ENCODE assay signal across 22 cellular contexts in genomic region chr22:24542641-24543040, GRCh38. TPM values are rescaled to one million over a fixed set of nuclear protein-coding genes. Genes with fewer than 3 reads are reported as not detected.
DNase-seq lines count a peak whose midpoint lies in the region; ATAC-seq and TF ChIP-seq lines count a peak whose summit lies in the region.
"Had no signal": no experiment of that assay in that cellular context is flagged by ENCODE, and none has a peak within 500 bp of the region (broad histone marks: within the 10 kb centered on the region; RNA-seq: fewer than 3 reads in every experiment).

No MANE protein-coding gene starts in this region.

- TF ChIP-seq POLR2A in suprapubic skin (IDR thresholded peaks at IDR 0.05), result no peak

- peak overlapping the region in 1 of 2 donors; percentile 58 for H3K27ac ChIP-seq in lung (ENCODE audit: low read depth in 1 of 2, low read length in 1 of 2)
- peak overlapping the region; percentile 49 for H3K27ac ChIP-seq in stomach smooth muscle (ENCODE audit: low read length)
- H3K27ac ChIP-seq in suprapubic skin, result no peak overlapping the region
- H3K27ac ChIP-seq: esophagus squamous epithelium, parathyroid adenoma, SJSA1 had no signal

- no peaks in the 10 kb centered on the region for H3K27me3 Mint-ChIP-seq in IgD-negative memory B cell
- H3K27me3 Mint-ChIP-seq in natural killer cell (ENCODE audit: low read depth in 2 of 2), result no peaks in the 10 kb centered on the region

- peaks cover 20 to 62% of the 10 kb centered on the region in 2 donors for H3K36me3 ChIP-seq in lung (ENCODE audit: control insufficient read depth in 2 of 2, insufficient read depth in 2 of 2, low read length in 2 of 2)
- H3K36me3 ChIP-seq in stomach smooth muscle (ENCODE audit: control insufficient read depth in 2 of 2, insufficient read depth in 2 of 2, low read length in 2 of 2), result peaks cover 49 to 56% of the 10 kb centered on the region in 2 donors
- peaks cover 75% of the 10 kb centered on the region for H3K36me3 ChIP-seq in suprapubic skin

- no peaks in the 10 kb centered on the region for H3K27me3 ChIP-seq in lung (ENCODE audit: control insufficient read depth, insufficient read depth)
- no peaks in the 10 kb centered on the region for H3K27me3 ChIP-seq in stomach smooth muscle (ENCODE audit: control insufficient read depth in 1 of 2, insufficient read depth in 2 of 2, low read length in 2 of 2)
- H3K27me3 ChIP-seq in suprapubic skin, result no peaks in the 10 kb centered on the region
- H3K27me3 ChIP-seq: esophagus squamous epithelium, SJSA1 had no signal

- H3K4me1 Mint-ChIP-seq in IgD-negative memory B cell (peaks cover 2 to 12% (median 11%) of the 10 kb centered on the region in 3 donors), natural killer cell (no peaks in the 10 kb centered on the region)

- intact Hi-C loops in Right ventricle myocardium inferior (cut with DNase I) (no loop called here), natural killer cell (cut with micrococcal nuclease) (no loop called here)

- ATAC-seq in Right ventricle myocardium inferior, result peak; percentile 69
- ATAC-seq in lung (ENCODE audit: insufficient read depth, low FRiP score), result no peak
- ATAC-seq in natural killer cell, result no peak
- ATAC-seq in GM19035 (IDR thresholded peaks at IDR 0.05; ENCODE audit: unreplicated experiment), result no peak
- ATAC-seq: HCT116; mucosa of descending colon; stimulated activated naive CD8-positive, alpha-beta T cell treated with anti-CD3 and anti-CD28 coated beads, Interleukin-15, Interleukin-2, amounts not matched to agents 100 U/mL and 50 U/mL, for 24 hours had no signal

- WGBS in lung, 2 donors, result 29 to 58% methylated on average over 9 of the region's 9 CpGs
- WGBS in suprapubic skin, result 81% methylated on average over 5 of the region's 9 CpGs

- H3K4me1 ChIP-seq in lung (ENCODE audit: control insufficient read depth in 2 of 2, insufficient read depth in 2 of 2, low read length in 2 of 2), result peaks cover 0 to 10% of the 10 kb centered on the region in 2 donors
- peaks cover 31% of the 10 kb centered on the region for H3K4me1 ChIP-seq in stomach smooth muscle (ENCODE audit: control insufficient read depth, insufficient read depth, low read length)
- H3K4me1 ChIP-seq in suprapubic skin, result peaks cover 23% of the 10 kb centered on the region
- H3K4me1 ChIP-seq: parathyroid adenoma, SJSA1 had no signal

- no peak for TF ChIP-seq EP300 in suprapubic skin (IDR thresholded peaks at IDR 0.05)

- H3K36me3 Mint-ChIP-seq in IgD-negative memory B cell (peaks cover 10% of the 10 kb centered on the region), natural killer cell (peaks cover 11% of the 10 kb centered on the region)

- no peaks in the 10 kb centered on the region for H3K9me3 Mint-ChIP-seq in IgD-negative memory B cell
- no peaks in the 10 kb centered on the region for H3K9me3 Mint-ChIP-seq in natural killer cell
- H3K9me3 Mint-ChIP-seq: brain had no signal

- H3K27ac Mint-ChIP-seq in IgD-negative memory B cell (peak overlapping the region in 2 of 3 donors; percentile 35 to 53), natural killer cell (no peak overlapping the region)

- DNase-seq in Right ventricle myocardium inferior (ENCODE audit: missing footprints) (peak; percentile 70), lung (ENCODE audit: low spot score) (peak; percentile 59), GM13977 (ENCODE audit: low spot score) (no peak), suprapubic skin (ENCODE audit: low spot score in 2 of 2) (no peak), natural killer cell (no peak)
- DNase-seq: activated CD4-positive, alpha-beta T cell treated with anti-CD3 and anti-CD28 coated beads, Interleukin-2, amount 50 U/mL, for 1 hour; activated naive CD4-positive, alpha-beta T cell treated with anti-CD3 and anti-CD28 coated beads, Interleukin-2, amount 50 U/mL, for 16 hours; Calu3; esophagus squamous epithelium; glutamatergic neuron; mucosa of descending colon; NCI-H1930; NCI-H524 treated with DMSO at 0.1 percent for 48 hours; stimulated activated CD4-positive, alpha-beta T cell treated with anti-CD3 and anti-CD28 coated beads, Interleukin-12 subunit alpha, Interleukin-12 subunit beta, amount 100 ng/mL, for 4 hours; stimulated activated naive CD8-positive, alpha-beta T cell treated with anti-CD3 and anti-CD28 coated beads, Interleukin-15, Interleukin-2, amounts not matched to agents 100 U/mL and 50 U/mL, for 24 hours had no signal

- no peak for TF ChIP-seq CTCF in lung (IDR thresholded peaks at IDR 0.05; ENCODE audit: control extremely low read depth, extremely low read depth)
- no peak for TF ChIP-seq CTCF in GM13977 (IDR thresholded peaks at IDR 0.05; ENCODE audit: extremely low read depth, insufficient read depth, missing control alignments)
- TF ChIP-seq CTCF in suprapubic skin (IDR thresholded peaks at IDR 0.05), result no peak
- TF ChIP-seq CTCF in natural killer cell (IDR thresholded peaks at IDR 0.05), result no peak

- H3K9me3 ChIP-seq in lung (ENCODE audit: control insufficient read depth in 2 of 2, insufficient read depth in 1 of 2, low read length in 1 of 2) (no peaks in the 10 kb centered on the region), stomach smooth muscle (ENCODE audit: control insufficient read depth in 2 of 2, low read length in 2 of 2) (no peaks in the 10 kb centered on the region), suprapubic skin (no peaks in the 10 kb centered on the region)
- H3K9me3 ChIP-seq: esophagus squamous epithelium, mucosa of descending colon, SJSA1 had no signal

- H3K4me3 Mint-ChIP-seq in IgD-negative memory B cell (no peak overlapping the region), natural killer cell (no peak overlapping the region)
- H3K4me3 Mint-ChIP-seq: brain had no signal

- H3K4me3 ChIP-seq in lung, result no peak overlapping the region
- H3K4me3 ChIP-seq in stomach smooth muscle (ENCODE audit: low read length in 2 of 2), result no peak overlapping the region
- no peak overlapping the region for H3K4me3 ChIP-seq in suprapubic skin
- H3K4me3 ChIP-seq: esophagus squamous epithelium, mucosa of descending colon, SJSA1 had no signal

- H3K9ac ChIP-seq in stomach smooth muscle (ENCODE audit: low read length in 2 of 2), result peak overlapping the region in 1 of 2 donors; percentile 36
- H3K9ac ChIP-seq: parathyroid adenoma had no signal

- in situ Hi-C loops in GM13977 (cut with MboI; ENCODE audit: low pct_unique_long_range_greater_than_20kb, low sequenced_read_pairs, unreplicated experiment), result no loop called here

RNA-seq across cellular contexts. Expression of gene GUCD1, which starts 12.3 kb away (rescaled TPM):
- polyA plus RNA-seq in IgD-negative memory B cell (323 TPM), lung (100 to 1,000 TPM in 1 of 2 donors, 10 to 100 TPM in 1; 87.8 to 120 TPM)
- total RNA-seq in Right ventricle myocardium inferior (266 TPM), lung (100 to 1,000 TPM in 1 of 2 donors, 10 to 100 TPM in 1; 94.6 to 130 TPM), suprapubic skin (10 to 100 TPM; 75.2 to 97.5 (median 93.0) TPM), natural killer cell (100 to 1,000 TPM in 1 of 3 donors, 10 to 100 TPM in 2; 76.9 to 102 (median 94.9) TPM)

RNA-seq across cellular contexts. Expression of gene SNRPD3, which starts 13.2 kb away (rescaled TPM):
- 141 TPM for polyA plus RNA-seq in IgD-negative memory B cell
- 70.0 TPM for total RNA-seq in Right ventricle myocardium inferior
- 100 to 1,000 TPM in 1 of 2 donors, 10 to 100 TPM in 1; 76.3 to 193 TPM for total RNA-seq in lung
- polyA plus RNA-seq in lung, result 100 to 1,000 TPM; 109 to 113 TPM
- 100 to 1,000 TPM; 168 to 208 (median 186) TPM for total RNA-seq in suprapubic skin
- 10 to 100 TPM; 40.9 to 44.6 (median 44.0) TPM for total RNA-seq in natural killer cell

RNA-seq across cellular contexts. Expression of gene UPB1, which starts 47.5 kb away (rescaled TPM):
- polyA plus RNA-seq in IgD-negative memory B cell (not detected), lung (1 to 10 TPM in 1 of 2 donors, under 1 TPM in 1; 0.87 to 4.5 TPM)
- total RNA-seq in Right ventricle myocardium inferior (1.3 TPM), lung (1 to 10 TPM; 2.1 to 4.0 TPM), suprapubic skin (1 to 10 TPM in 2 of 4 donors, under 1 TPM in 2; 0.51 to 2.4 (median 1.6) TPM), natural killer cell (1 to 10 TPM in 1 of 3 donors, under 1 TPM in 2; 0.33 to 1.6 (median 0.50) TPM)

RNA-seq across cellular contexts. Expression of gene LRRC75B, which starts 50.2 kb away (rescaled TPM):
- polyA plus RNA-seq in IgD-negative memory B cell, result 0.63 TPM
- total RNA-seq in Right ventricle myocardium inferior, result 6.5 TPM
- 10 to 100 TPM in 1 of 2 donors, 1 to 10 TPM in 1; 8.9 to 17.9 TPM for total RNA-seq in lung
- polyA plus RNA-seq in lung, result 10 to 100 TPM in 1 of 2 donors, 1 to 10 TPM in 1; 4.4 to 13.3 TPM
- 10 to 100 TPM; 10.9 to 24.4 (median 14.0) TPM for total RNA-seq in suprapubic skin
- 1 to 10 TPM; 1.7 to 4.8 (median 2.3) TPM for total RNA-seq in natural killer cell

Comparison
In these comparisons a context has a peak if more than half of its experiments do, and no peak if none do; other contexts are left out.
1. H3K27ac Mint-ChIP-seq: peak in IgD-negative memory B cell (2 of 3); none in natural killer cell (0 of 2).
2. DNase-seq: peak in Right ventricle myocardium inferior (single experiment) and lung (single experiment); none in GM13977 (single experiment), suprapubic skin (0 of 2) and natural killer cell (single experiment).